ENCODE assay signal across 9 cellular contexts in genomic region chr1:13245841-13246553, GRCh38. TPM values are rescaled to one million over a fixed set of nuclear protein-coding genes. Genes with fewer than 3 reads are reported as not detected.
"Had no signal": no experiment of that assay in that cellular context is flagged by ENCODE, and none has a peak within 500 bp of the region (broad histone marks: within the 10 kb centered on the region; RNA-seq: fewer than 3 reads in every experiment).

No MANE protein-coding gene starts in this region.

RNA-seq across cellular contexts. Expression of gene PRAMEF5, which starts 8.0 kb away (rescaled TPM):
- total RNA-seq: LHCN-M2, MCF 10A, NCI-H460, OCI-LY7, PC-9, Right ventricle myocardium inferior, RPMI7951, SJCRH30, SK-MEL-5 had no signal

RNA-seq across cellular contexts. Expression of gene PRAMEF18, which starts 20.0 kb away (rescaled TPM):
- total RNA-seq: LHCN-M2, MCF 10A, NCI-H460, OCI-LY7, PC-9, Right ventricle myocardium inferior, RPMI7951, SJCRH30, SK-MEL-5 had no signal

RNA-seq across cellular contexts. Expression of gene PRAMEF8, which starts 38.9 kb away (rescaled TPM):
- total RNA-seq: LHCN-M2, MCF 10A, NCI-H460, OCI-LY7, PC-9, Right ventricle myocardium inferior, RPMI7951, SJCRH30, SK-MEL-5 had no signal

RNA-seq across cellular contexts. Expression of gene PRAMEF13, which starts 44.8 kb away (rescaled TPM):
- total RNA-seq: LHCN-M2, MCF 10A, NCI-H460, OCI-LY7, PC-9, Right ventricle myocardium inferior, RPMI7951, SJCRH30, SK-MEL-5 had no signal

RNA-seq across cellular contexts. Expression of gene PRAMEF33, which starts 57.3 kb away (rescaled TPM):
- total RNA-seq: LHCN-M2, MCF 10A, NCI-H460, OCI-LY7, PC-9, Right ventricle myocardium inferior, RPMI7951, SJCRH30, SK-MEL-5 had no signal
